8 cellular contexts compared by ENCODE assay signal in the genomic region with DNA sequence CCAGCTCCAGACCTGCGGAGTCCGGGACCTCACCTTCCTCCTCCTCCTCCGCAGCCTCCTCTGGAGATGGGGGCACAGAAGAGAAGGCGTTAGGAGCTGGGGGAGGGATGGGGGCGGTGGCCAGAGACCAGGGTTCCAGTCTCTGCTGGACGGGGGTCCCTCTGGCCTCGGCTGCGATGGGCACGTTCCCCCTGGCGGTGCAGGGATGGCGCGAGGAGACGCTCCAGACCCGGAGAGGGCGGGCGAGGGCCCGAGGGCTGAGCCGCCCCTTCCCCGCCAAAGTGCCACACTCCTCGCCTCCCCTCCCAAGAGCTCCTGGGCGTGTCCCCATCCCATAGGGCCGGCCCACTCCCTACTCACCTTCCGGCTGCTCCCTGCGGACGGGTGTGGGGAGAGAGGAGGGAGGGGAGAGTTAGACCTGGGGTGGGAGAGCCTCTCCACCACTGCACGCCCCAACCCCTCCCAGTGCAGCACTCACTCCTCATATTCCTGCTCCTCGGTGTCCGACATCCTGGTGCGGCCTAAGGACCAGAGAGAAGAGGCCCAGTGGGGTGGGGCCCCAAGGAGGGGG. TPM values are rescaled to one million over a fixed set of nuclear protein-coding genes. Genes with fewer than 3 reads are reported as not detected.
DNase-seq lines count a peak whose midpoint lies in the region; ATAC-seq and TF ChIP-seq lines count a peak whose summit lies in the region.

No MANE protein-coding gene starts in this region.

- in situ Hi-C loops in ACHN (cut with HindIII; ENCODE audit: low pct_ligation_motif_present, low pct_unique_long_range_greater_than_20kb, low sequenced_read_pairs), result no loop called here

- H3K4me1 ChIP-seq in OCI-LY7 (ENCODE audit: insufficient read depth, low read length, poor library complexity, severe bottlenecking) (peaks cover 43% of the 10 kb centered on the region), iPS DF 6.9 (ENCODE audit: control insufficient read depth, insufficient read depth, low read length) (peaks cover 5% of the 10 kb centered on the region)

- H3K4me2 ChIP-seq in OCI-LY7 (ENCODE audit: low read length), result peak overlapping the region; percentile 76

- peak; percentile 69 for DNase-seq in ACHN
- DNase-seq in HFF-Myc (ENCODE audit: extremely low read depth, low read depth), result no peak
- peak; percentile 42 for DNase-seq in OCI-LY7 (ENCODE audit: low spot score)
- DNase-seq in iPS DF 6.9 (ENCODE audit: low read depth, low spot score), result no peak
- DNase-seq in medulla oblongata (ENCODE audit: extremely low spot score), result no peak
- no peak for DNase-seq in posterior vena cava (ENCODE audit: low spot score)

- peak overlapping the region; percentile 76; the same call in 1 of the 2 replicates for H2AFZ ChIP-seq in OCI-LY7 (ENCODE audit: low read length)

- H3K27ac ChIP-seq in OCI-LY7 (ENCODE audit: low read depth, low read length, poor library complexity, severe bottlenecking), result no peak overlapping the region
- no peak overlapping the region for H3K27ac ChIP-seq in iPS DF 6.9 (ENCODE audit: low read length)

- H3K36me3 ChIP-seq in OCI-LY7 (ENCODE audit: insufficient read depth, low read length), result 0 out of 2 replicates have a peak, but pooled peaks cover 6% of the 10 kb centered on the region
- no peaks in the 10 kb centered on the region for H3K36me3 ChIP-seq in iPS DF 6.9 (ENCODE audit: control insufficient read depth, insufficient read depth, low read length)

- H3K4me3 ChIP-seq in HFF-Myc (replicated peaks; ENCODE audit: low read depth, low read length) (peak overlapping the region; percentile 20; the same call in 1 of the 2 replicates), OCI-LY7 (ENCODE audit: low read depth, low read length, poor library complexity, severe bottlenecking) (peak overlapping the region; percentile 65), iPS DF 6.9 (ENCODE audit: low read length) (peak overlapping the region; percentile 75)

- no peak for TF ChIP-seq CTCF in HFF-Myc (IDR thresholded peaks at IDR 0.05; ENCODE audit: low read depth, low read length, missing control alignments)
- TF ChIP-seq CTCF in OCI-LY7 (conservative IDR thresholded peaks at IDR 0.05; ENCODE audit: low read length), result no peak

- POLR2A ChIA-PET in OCI-LY7 (lab: Charles Lee), result no interaction called here

- H3K27me3 ChIP-seq in iPS DF 6.9 (ENCODE audit: control insufficient read depth, insufficient read depth, low read length), result no peaks in the 10 kb centered on the region

- H3K9me3 ChIP-seq in OCI-LY7 (ENCODE audit: low read length) (peaks cover 5% of the 10 kb centered on the region), iPS DF 6.9 (ENCODE audit: control insufficient read depth, insufficient read depth, low read length) (no peaks in the 10 kb centered on the region)

- WGBS in iPS DF 6.9 (ENCODE audit: insufficient coverage, insufficient read length), result no CpG with 5 or more reads among the region's 29 CpGs

- CTCF ChIA-PET in OCI-LY7 (lab: Charles Lee; ENCODE audit: unreplicated experiment), result no interaction called here

- H3K79me2 ChIP-seq in OCI-LY7 (ENCODE audit: insufficient read depth, low read depth, low read length), result no peaks in the 10 kb centered on the region

- intact Hi-C loops in OCI-LY7 (cut with micrococcal nuclease; ENCODE audit: unreplicated experiment) (no loop called here), posterior vena cava (cut with DNase I) (loop anchor here in 1 of 2 donors (10.0 kb wide), 1 partner anchor 358 kb away; no protein-coding TSS in a partner anchor)

- no peaks in the 10 kb centered on the region for H3K9me2 ChIP-seq in OCI-LY7 (ENCODE audit: insufficient read depth, low read length)

- ATAC-seq in GM18502 (IDR thresholded peaks at IDR 0.05; ENCODE audit: poor library complexity, unreplicated experiment) (no peak), GM19455 (IDR thresholded peaks at IDR 0.05; ENCODE audit: unreplicated experiment) (no peak)

- H4K20me1 ChIP-seq in OCI-LY7 (ENCODE audit: insufficient read depth, low read length), result no peaks in the 10 kb centered on the region

- BruUV-seq in OCI-LY7 (replicated peaks; lab: Mats Ljungman, UMichigan), result no TSS peak

RNA-seq across cellular contexts. Expression of gene TNNT1, which starts 2.3 kb away (rescaled TPM):
- total RNA-seq in OCI-LY7 (2014; rRNA removed; shearing (Covaris generic)), result 17.6 and 21.9 TPM in 2 replicates
- total RNA-seq in OCI-LY7 (2022) (11.2 and 11.6 TPM in 2 replicates), posterior vena cava (not detected)

RNA-seq across cellular contexts. Expression of gene TNNI3, which starts 10.8 kb away (rescaled TPM):
- 2.6 TPM in 1 of 2 replicates, not detected in the other for total RNA-seq in OCI-LY7 (2014; rRNA removed; shearing (Covaris generic))
- not detected in 2 replicates for total RNA-seq in OCI-LY7 (2022)
- total RNA-seq in posterior vena cava, result not detected

RNA-seq across cellular contexts. Expression of gene DNAAF3, which starts 19.7 kb away (rescaled TPM):
- total RNA-seq in OCI-LY7 (2014; rRNA removed; shearing (Covaris generic)), result 0.85 and 2.8 TPM in 2 replicates
- total RNA-seq in OCI-LY7 (2022), result 2.2 and 2.5 TPM in 2 replicates
- total RNA-seq in posterior vena cava, result not detected

RNA-seq across cellular contexts. Expression of gene PPP1R12C, which starts 29.3 kb away (rescaled TPM):
- total RNA-seq in OCI-LY7 (2014; rRNA removed; shearing (Covaris generic)), result 194 and 211 TPM in 2 replicates
- total RNA-seq in OCI-LY7 (2022) (177 and 186 TPM in 2 replicates), posterior vena cava (100 to 1,000 TPM; 207 to 252 TPM)

RNA-seq across cellular contexts. Expression of gene SYT5, which starts 33.4 kb away (rescaled TPM):
- total RNA-seq in OCI-LY7 (2014; rRNA removed; shearing (Covaris generic)), result 0.44 TPM in 1 of 2 replicates, not detected in the other
- total RNA-seq in OCI-LY7 (2022), result 0.84 and 1.3 TPM in 2 replicates
- total RNA-seq in posterior vena cava, result not detected

Comparison
In these comparisons a context has a peak if more than half of its experiments do, and no peak if none do; other contexts are left out.
1. DNase-seq: peak in ACHN (single experiment) and OCI-LY7 (single experiment); none in HFF-Myc (single experiment), iPS DF 6.9 (single experiment), medulla oblongata (single experiment) and posterior vena cava (single experiment).
2. H3K4me3 ChIP-seq: peak in every context shown above with its lines; median percentile 75 in iPS DF 6.9; 65 in OCI-LY7; 20 in HFF-Myc.
3. RNA of gene TNNT1, which starts 2.3 kb away (total RNA-seq): 11.2 to 21.9 TPM in OCI-LY7; not detected in posterior vena cava; every median in the first group is over 4 times any median in the second.